1 cellular context compared by ENCODE assay signal in the genomic region with DNA sequence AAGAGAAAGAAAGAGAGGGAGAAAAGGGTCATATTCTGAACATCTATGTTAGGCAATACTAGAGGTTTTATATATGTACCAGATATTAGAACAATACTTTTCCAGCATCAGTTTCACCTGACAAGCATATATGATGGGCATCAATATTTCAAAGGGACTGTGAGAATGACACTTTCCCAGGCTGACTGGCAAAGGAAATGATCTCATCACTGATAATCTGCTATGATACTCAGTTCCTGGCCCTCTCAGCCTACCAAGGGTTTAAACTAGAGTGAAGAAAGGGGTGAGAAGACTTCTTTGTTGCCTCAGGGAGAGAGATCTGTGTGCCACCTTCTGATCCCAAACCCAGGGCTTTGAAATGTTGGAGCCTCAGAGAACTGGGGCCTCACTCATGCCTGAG.
TF ChIP-seq lines count a peak whose summit lies in the region.

No MANE protein-coding gene starts in this region.

TF ChIP-seq in endothelial cell of umbilical vein, 7 proteins besides CTCF, POLR2A, EP300 and RAD21 (continued from another document):
- TF ChIP-seq EZH2 (IDR thresholded peaks at IDR 0.05; ENCODE audit: borderline replicate concordance, low read depth, low read length, severe bottlenecking) = no peak
- peak; percentile 30 for TF ChIP-seq GATA2 (IDR thresholded peaks at IDR 0.05; ENCODE audit: insufficient read depth, insufficient read length, low read depth, low read length)
